21 cellular contexts compared by ENCODE assay signal in the genomic region with DNA sequence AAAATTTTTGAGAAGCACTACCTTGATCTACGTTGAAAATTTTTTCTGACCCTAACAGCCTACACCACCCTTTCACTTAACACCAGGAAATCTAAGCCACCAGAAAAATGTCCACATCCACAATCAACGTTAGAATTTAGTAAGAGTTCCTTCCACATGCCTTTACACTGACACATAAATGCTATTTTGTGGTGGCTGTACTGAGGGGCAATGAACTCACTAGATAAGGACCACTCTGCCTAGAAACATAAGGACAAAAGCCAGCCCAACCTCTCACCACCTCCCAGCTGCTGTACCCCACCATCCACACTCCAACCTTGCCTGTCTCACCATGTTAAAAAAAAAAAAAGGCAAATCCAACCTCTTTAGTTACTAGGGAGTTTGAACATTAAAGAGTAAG. TPM values are rescaled to one million over a fixed set of nuclear protein-coding genes. Genes with fewer than 3 reads are reported as not detected.
DNase-seq lines count a peak whose midpoint lies in the region; ATAC-seq and TF ChIP-seq lines count a peak whose summit lies in the region.
"Had no signal": no experiment of that assay in that cellular context is flagged by ENCODE, and none has a peak within 500 bp of the region (broad histone marks: within the 10 kb centered on the region; RNA-seq: fewer than 3 reads in every experiment).

No MANE protein-coding gene starts in this region.

- H3K9me3 ChIP-seq in Karpas-422 (ENCODE audit: low read length): no peaks in the 10 kb centered on the region
- H3K9me3 ChIP-seq: HAP-1 had no signal

- no peak overlapping the region for H2AFZ ChIP-seq in Karpas-422 (ENCODE audit: low read length)
- H2AFZ ChIP-seq in GM23338: no peak overlapping the region

- H3K4me1 Mint-ChIP-seq in activated T-cell treated with anti-CD3 and anti-CD28 coated beads, Interleukin-2, amount 50 U/mL, for 72 hours (ENCODE audit: low read depth): peaks cover 14% of the 10 kb centered on the region
- peaks cover 4% of the 10 kb centered on the region for H3K4me1 Mint-ChIP-seq in activated T-cell treated with anti-CD3 and anti-CD28 coated beads, Interleukin-2, amount 50 U/mL, for 4 hours (ENCODE audit: low read depth)
- peaks cover 8% of the 10 kb centered on the region for H3K4me1 Mint-ChIP-seq in stimulated activated effector memory CD8-positive, alpha-beta T cell treated with anti-CD3 and anti-CD28 coated beads, Interleukin-12 subunit alpha, Interleukin-12 subunit beta, amount 100 ng/mL, for 72 hours
- H3K4me1 Mint-ChIP-seq in GM23338: no peaks in the 10 kb centered on the region

- H3K4me1 ChIP-seq in Karpas-422 (ENCODE audit: low read length) (peaks cover 50% of the 10 kb centered on the region), GM23338 (ENCODE audit: insufficient read depth) (no peaks in the 10 kb centered on the region)
- H3K4me1 ChIP-seq: HAP-1 had no signal

- peaks cover 40% of the 10 kb centered on the region for H3K79me2 ChIP-seq in Karpas-422 (ENCODE audit: low read length)
- peaks cover 28% of the 10 kb centered on the region for H3K79me2 ChIP-seq in GM23338 (replicated peaks; ENCODE audit: insufficient read depth)

- TF ChIP-seq CTCF in choroid plexus epithelial cell (conservative IDR thresholded peaks at IDR 0.05; ENCODE audit: low read depth, low read length) (no peak), GM23338 (conservative IDR thresholded peaks at IDR 0.05; ENCODE audit: low read depth in 2 of 2) (no peak)

- no peak overlapping the region for H3K4me3 Mint-ChIP-seq in activated T-cell treated with anti-CD3 and anti-CD28 coated beads, Interleukin-2, amount 50 U/mL, for 72 hours
- H3K4me3 Mint-ChIP-seq in activated T-cell treated with anti-CD3 and anti-CD28 coated beads, Interleukin-2, amount 50 U/mL, for 4 hours: no peak overlapping the region
- no peak overlapping the region for H3K4me3 Mint-ChIP-seq in stimulated activated effector memory CD8-positive, alpha-beta T cell treated with anti-CD3 and anti-CD28 coated beads, Interleukin-12 subunit alpha, Interleukin-12 subunit beta, amount 100 ng/mL, for 72 hours
- H3K4me3 Mint-ChIP-seq in GM23338: no peak overlapping the region
- H3K4me3 Mint-ChIP-seq: CD4-positive, CD25-positive, alpha-beta regulatory T cell had no signal

- H4K20me1 ChIP-seq in Karpas-422 (ENCODE audit: insufficient read depth, low read depth, low read length) (no peaks in the 10 kb centered on the region; the same call in 1 of the 2 replicates), GM23338 (replicated peaks; ENCODE audit: insufficient read depth) (peaks cover 28% of the 10 kb centered on the region)

- no peaks in the 10 kb centered on the region for H3K9me3 Mint-ChIP-seq in activated T-cell treated with anti-CD3 and anti-CD28 coated beads, Interleukin-2, amount 50 U/mL, for 72 hours
- H3K9me3 Mint-ChIP-seq in activated T-cell treated with anti-CD3 and anti-CD28 coated beads, Interleukin-2, amount 50 U/mL, for 4 hours: no peaks in the 10 kb centered on the region
- H3K9me3 Mint-ChIP-seq in stimulated activated effector memory CD8-positive, alpha-beta T cell treated with anti-CD3 and anti-CD28 coated beads, Interleukin-12 subunit alpha, Interleukin-12 subunit beta, amount 100 ng/mL, for 72 hours: no peaks in the 10 kb centered on the region
- H3K9me3 Mint-ChIP-seq in GM23338: no peaks in the 10 kb centered on the region
- H3K9me3 Mint-ChIP-seq: CD4-positive, CD25-positive, alpha-beta regulatory T cell had no signal

- no peak overlapping the region for H3K9ac ChIP-seq in Karpas-422 (ENCODE audit: low read length)

- ATAC-seq in activated T-cell treated with anti-CD3 and anti-CD28 coated beads, Interleukin-2, amount 50 U/mL, for 72 hours (replicated peaks in 1 of 2): no peak
- ATAC-seq in activated T-cell treated with anti-CD3 and anti-CD28 coated beads, Interleukin-2, amount 50 U/mL, for 4 hours: no peak
- no peak for ATAC-seq in stimulated activated effector memory CD8-positive, alpha-beta T cell treated with anti-CD3 and anti-CD28 coated beads, Interleukin-12 subunit alpha, Interleukin-12 subunit beta, amount 100 ng/mL, for 72 hours
- ATAC-seq in GM23338 (no peak), HG02642 (IDR thresholded peaks at IDR 0.05; ENCODE audit: poor library complexity, unreplicated experiment) (no peak)
- ATAC-seq: GM12878 had no signal

- H3K9me2 ChIP-seq in Karpas-422 (replicated peaks; ENCODE audit: insufficient read depth, low read length) (no peaks in the 10 kb centered on the region), GM23338 (ENCODE audit: insufficient read depth) (no peaks in the 10 kb centered on the region)

- H3K36me3 ChIP-seq in Karpas-422 (ENCODE audit: insufficient read depth, low read length) (peaks cover 91% of the 10 kb centered on the region), GM23338 (ENCODE audit: insufficient read depth) (peaks cover 73% of the 10 kb centered on the region)

- H3K27me3 ChIP-seq in Karpas-422 (ENCODE audit: low read length) (no peaks in the 10 kb centered on the region), GM23338 (ENCODE audit: insufficient read depth) (no peaks in the 10 kb centered on the region)

- peaks cover 9 to 42% of the 10 kb centered on the region in 2 donors for H3K36me3 Mint-ChIP-seq in activated T-cell treated with anti-CD3 and anti-CD28 coated beads, Interleukin-2, amount 50 U/mL, for 72 hours (ENCODE audit: insufficient read depth in 2 of 2)
- peaks cover 66% of the 10 kb centered on the region for H3K36me3 Mint-ChIP-seq in activated T-cell treated with anti-CD3 and anti-CD28 coated beads, Interleukin-2, amount 50 U/mL, for 4 hours (ENCODE audit: insufficient read depth)
- peaks cover 100% of the 10 kb centered on the region for H3K36me3 Mint-ChIP-seq in stimulated activated effector memory CD8-positive, alpha-beta T cell treated with anti-CD3 and anti-CD28 coated beads, Interleukin-12 subunit alpha, Interleukin-12 subunit beta, amount 100 ng/mL, for 72 hours
- H3K36me3 Mint-ChIP-seq in GM23338 (ENCODE audit: low read depth): peaks cover 99% of the 10 kb centered on the region

- H3K4me3 ChIP-seq in Karpas-422 (ENCODE audit: low read length) (no peak overlapping the region), choroid plexus epithelial cell (ENCODE audit: low read depth, low read length) (no peak overlapping the region), GM23338 (no peak overlapping the region)
- H3K4me3 ChIP-seq: GM12878, HAP-1 had no signal

- H3K27me3 Mint-ChIP-seq in activated T-cell treated with anti-CD3 and anti-CD28 coated beads, Interleukin-2, amount 50 U/mL, for 72 hours (ENCODE audit: low read depth): no peaks in the 10 kb centered on the region
- H3K27me3 Mint-ChIP-seq in activated T-cell treated with anti-CD3 and anti-CD28 coated beads, Interleukin-2, amount 50 U/mL, for 4 hours (ENCODE audit: low read depth): no peaks in the 10 kb centered on the region
- H3K27me3 Mint-ChIP-seq in GM23338 (ENCODE audit: insufficient read depth, low read depth, poor library complexity): peaks cover 2% of the 10 kb centered on the region
- H3K27me3 Mint-ChIP-seq: CD4-positive, CD25-positive, alpha-beta regulatory T cell had no signal

- peak overlapping the region; percentile 31 for H3K27ac ChIP-seq in Karpas-422 (ENCODE audit: low read length)
- no peak overlapping the region for H3K27ac ChIP-seq in GM23338 (ENCODE audit: low read depth)

- no peak for DNase-seq in activated T-cell treated with anti-CD3 and anti-CD28 coated beads, Interleukin-2, amount 50 U/mL, for 72 hours
- no peak for DNase-seq in activated T-cell treated with anti-CD3 and anti-CD28 coated beads, Interleukin-2, amount 50 U/mL, for 4 hours
- DNase-seq in Karpas-422: no peak
- peak; percentile 48 for DNase-seq in choroid plexus epithelial cell (ENCODE audit: low read depth)
- no peak for DNase-seq in stimulated activated effector memory CD8-positive, alpha-beta T cell treated with anti-CD3 and anti-CD28 coated beads, Interleukin-12 subunit alpha, Interleukin-12 subunit beta, amount 100 ng/mL, for 72 hours (ENCODE audit: low spot score in 2 of 2)
- DNase-seq in GM23338 (ENCODE audit: low spot score): no peak
- no peak for DNase-seq in NK-92 treated with Interleukin-12 subunit alpha and Interleukin-12 subunit beta, amount 100 ng/mL, for 24 hours (lab: John Stamatoyannopoulos, UW)
- DNase-seq: 8988T; CD4-positive, CD25-positive, alpha-beta regulatory T cell; COR-L47; DMS153; NCI-H1105 treated with DMSO at 0.1 percent for 48 hours; NCI-H1694; NCI-H2081 treated with DMSO at 0.1 percent for 48 hours; NCI-H446 treated with DMSO at 0.1 percent for 48 hours; OCI-M1; RPMI8226; SHP77 treated with DMSO at 0.1 percent for 48 hours had no signal

- H3F3A ChIP-seq in GM23338 (replicated peaks; ENCODE audit: low read depth): peaks cover 3% of the 10 kb centered on the region

- H3K4me2 ChIP-seq in Karpas-422 (ENCODE audit: low read depth, low read length, poor library complexity, severe bottlenecking): no peak overlapping the region
- H3K4me2 ChIP-seq in GM23338: no peak overlapping the region

- H3K27ac Mint-ChIP-seq in activated T-cell treated with anti-CD3 and anti-CD28 coated beads, Interleukin-2, amount 50 U/mL, for 72 hours: peak overlapping the region; percentile 65
- peak overlapping the region; percentile 29 for H3K27ac Mint-ChIP-seq in stimulated activated effector memory CD8-positive, alpha-beta T cell treated with anti-CD3 and anti-CD28 coated beads, Interleukin-12 subunit alpha, Interleukin-12 subunit beta, amount 100 ng/mL, for 72 hours
- no peak overlapping the region; the same call in 1 of the 2 replicates for H3K27ac Mint-ChIP-seq in GM23338

TF ChIP-seq in GM23338, 12 proteins besides CTCF, POLR2A, EP300 and RAD21 (continues in another document):
- no peak for TF ChIP-seq ZNF114 (CRISPR knock-in tag; IDR thresholded peaks at IDR 0.05)
- no peak for TF ChIP-seq JUNB (IDR thresholded peaks at IDR 0.05; ENCODE audit: unreplicated experiment)

RNA-seq across cellular contexts. Expression of a gene that starts 29.8 kb away (rescaled TPM):
- total RNA-seq in activated T-cell treated with anti-CD3 and anti-CD28 coated beads, Interleukin-2, amount 50 U/mL, for 72 hours: 100 to 1,000 TPM; 161 to 184 TPM
- 100 to 1,000 TPM; 209 to 218 (median 213) TPM for total RNA-seq in activated T-cell treated with anti-CD3 and anti-CD28 coated beads, Interleukin-2, amount 50 U/mL, for 4 hours
- total RNA-seq in Karpas-422 (2014; rRNA removed; shearing (Covaris generic); ENCODE audit: low replicate concordance): 298 and 586 TPM in 2 replicates
- total RNA-seq in GM23338 (2014; rRNA removed; shearing (Covaris generic)): 603 and 877 TPM in 2 replicates
- polyA plus RNA-seq in GM23338 (2016; fragmentation: Nextera tagmentation; extraction: Ambion mirVana): 1,061 and 1,082 TPM in 2 replicates
